In the genomic region with DNA sequence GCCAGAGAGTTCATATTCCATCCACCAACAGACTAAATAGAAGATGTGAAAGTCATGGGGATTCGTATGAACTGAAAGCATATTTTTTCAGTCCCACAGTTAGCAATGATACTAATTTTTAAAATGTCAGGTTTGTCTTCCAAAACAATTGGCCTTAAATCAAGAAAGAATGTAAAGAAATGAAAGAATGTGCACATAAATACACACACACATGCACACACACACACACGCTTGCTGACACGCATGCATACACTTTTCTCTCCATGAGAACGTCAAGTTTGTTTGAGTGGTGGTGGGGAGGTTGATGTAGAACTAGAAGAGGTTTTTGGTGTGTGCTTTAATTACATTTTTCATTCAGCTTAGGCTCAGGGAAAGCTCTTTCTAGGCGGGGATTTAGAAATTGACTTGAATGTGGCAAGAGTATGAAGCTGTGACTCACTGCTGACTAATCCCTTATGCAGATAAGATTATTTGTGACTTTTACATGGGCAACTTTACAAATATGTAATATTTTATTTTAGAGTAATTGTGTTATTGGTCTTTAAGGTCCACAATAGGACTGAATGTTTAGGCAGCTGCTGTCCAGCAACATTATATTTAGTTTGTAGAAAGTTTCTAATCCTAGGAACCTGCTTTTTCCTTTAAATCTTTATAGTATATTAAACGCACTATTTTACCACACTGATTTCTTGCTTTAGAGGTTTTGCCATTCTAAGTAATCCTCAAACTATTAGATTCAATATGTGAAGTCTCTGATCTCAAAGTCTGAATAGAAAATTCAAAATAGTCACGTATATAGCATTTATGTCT, we compare ENCODE assay signal across 11 cellular contexts. TPM values are rescaled to one million over a fixed set of nuclear protein-coding genes. Genes with fewer than 3 reads are reported as not detected.
DNase-seq lines count a peak whose midpoint lies in the region; ATAC-seq and TF ChIP-seq lines count a peak whose summit lies in the region.
"Had no signal": no experiment of that assay in that cellular context is flagged by ENCODE, and none has a peak within 500 bp of the region (broad histone marks: within the 10 kb centered on the region; RNA-seq: fewer than 3 reads in every experiment).

No MANE protein-coding gene starts in this region.

- no TSS peak for BruUV-seq in HCT116 (replicated peaks; lab: Mats Ljungman, UMichigan)

- H3K9ac ChIP-seq in HCT116 (ENCODE audit: low read length) = no peak overlapping the region
- H3K9ac ChIP-seq in adipocyte (ENCODE audit: low read length) = no peak overlapping the region

- H3K4me3 ChIP-seq in AG04450 (ENCODE audit: low read depth, low read length) (no peak overlapping the region), HCT116 (replicated peaks in 1 of 2; ENCODE audit: low read depth in 1 of 2, low read length in 2 of 2) (no peak overlapping the region), adipocyte (ENCODE audit: low read length) (peak overlapping the region; percentile 43), hepatocyte (no peak overlapping the region)

- no peaks in the 10 kb centered on the region for H3K9me2 ChIP-seq in HCT116 (ENCODE audit: insufficient read depth)
- H3K9me2 ChIP-seq in hepatocyte (replicated peaks; ENCODE audit: insufficient read depth) = no peaks in the 10 kb centered on the region

- intact Hi-C loops in HCT116 (cut with micrococcal nuclease) = no loop called here

- TF ChIP-seq RAD21 in HCT116 (IDR thresholded peaks at IDR 0.05; ENCODE audit: low read depth) = no peak

- POLR2A ChIA-PET in AG04450 (lab: Yijun Ruan, JAX) (no interaction called here), HCT116 (lab: Charles Lee) (no interaction called here)

- CTCF ChIA-PET in AG04450 (lab: Charles Lee) (interaction anchor here (1.6 kb wide), 2 partner anchors 152 to 161 kb away, joined by 3 to 6 read pairs; no protein-coding TSS in a partner anchor), HCT116 (lab: Charles Lee) (no interaction called here)

- H3K4me1 ChIP-seq in HCT116 (ENCODE audit: control insufficient read depth in 1 of 2, insufficient read depth in 2 of 2, low read length in 2 of 2) (peaks cover 2 to 11% of the 10 kb centered on the region in 2 experiments; a peak in 3 of 4 replicates), adipocyte (ENCODE audit: control insufficient read depth, insufficient read depth, low read length) (peaks cover 36% of the 10 kb centered on the region), hepatocyte (ENCODE audit: insufficient read depth) (peaks cover 19% of the 10 kb centered on the region)

- RAD21 ChIA-PET in HCT116 (lab: Charles Lee; ENCODE audit: low non-redundant PET in 1 of 2, low total read pairs in 2 of 2, uncharacterized antibody in 2 of 2, unreplicated experiment in 2 of 2) = no interaction called here

- H3K4me2 ChIP-seq in HCT116 (ENCODE audit: low read length) (peak overlapping the region; percentile 46; the same call in 1 of the 2 replicates), hepatocyte (no peak overlapping the region)

- H2AFZ ChIP-seq in HCT116 (ENCODE audit: low read depth, low read length, poor library complexity, severe bottlenecking) (no peak overlapping the region), hepatocyte (no peak overlapping the region)

- no peak for TF ChIP-seq CTCF in AG04450 (IDR thresholded peaks at IDR 0.05; ENCODE audit: low read depth, low read length)
- no peak for TF ChIP-seq CTCF in HCT116 (IDR thresholded peaks at IDR 0.05 in 2 of 3, conservative IDR thresholded peaks at IDR 0.05 in 1 of 3; ENCODE audit: borderline replicate concordance in 1 of 3, insufficient read depth in 1 of 3, low read depth in 2 of 3, low read length in 2 of 3)
- TF ChIP-seq CTCF in hepatocyte (IDR thresholded peaks at IDR 0.05; ENCODE audit: poor library complexity) = no peak
- TF ChIP-seq CTCF in GM13977 (IDR thresholded peaks at IDR 0.05; ENCODE audit: extremely low read depth, insufficient read depth, missing control alignments) = no peak

- H3K27me3 ChIP-seq in AG04450 (ENCODE audit: control insufficient read depth, insufficient read depth, low read length) (no peaks in the 10 kb centered on the region), HCT116 (ENCODE audit: insufficient read depth, low read length) (no peaks in the 10 kb centered on the region), adipocyte (replicated peaks; ENCODE audit: control insufficient read depth, insufficient read depth, low read length) (no peaks in the 10 kb centered on the region), hepatocyte (no peaks in the 10 kb centered on the region)

- no peaks in the 10 kb centered on the region for H3K9me3 ChIP-seq in AG04450 (ENCODE audit: control insufficient read depth, insufficient read depth, low read length)
- no peaks in the 10 kb centered on the region for H3K9me3 ChIP-seq in HCT116 (ENCODE audit: control insufficient read depth in 1 of 2, insufficient read depth in 1 of 2, low read depth in 1 of 2, low read length in 2 of 2)
- H3K9me3 ChIP-seq in adipocyte (ENCODE audit: control insufficient read depth, low read length) = no peaks in the 10 kb centered on the region
- H3K9me3 ChIP-seq in hepatocyte (ENCODE audit: low read depth) = no peaks in the 10 kb centered on the region

- no peak for TF ChIP-seq POLR2A in HCT116 (IDR thresholded peaks at IDR 0.05; ENCODE audit: borderline replicate concordance, extremely low read depth, insufficient read depth, insufficient read length)

- H3K79me2 ChIP-seq in HCT116 (ENCODE audit: insufficient read depth, low read length) (no peaks in the 10 kb centered on the region), hepatocyte (no peaks in the 10 kb centered on the region)

- H4K20me1 ChIP-seq in HCT116 (ENCODE audit: insufficient read depth) (no peaks in the 10 kb centered on the region), hepatocyte (ENCODE audit: insufficient read depth, poor library complexity, severe bottlenecking) (no peaks in the 10 kb centered on the region)

- 75% methylated on average over 7 of the region's 7 CpGs for WGBS in hepatocyte (ENCODE audit: low lambda C conversion rate, missing lambda C conversion rate)

- peak; percentile 61; the same call in 1 of the 2 replicates for ATAC-seq in HCT116

- DNase-seq in AG04450 (ENCODE audit: low read depth, low spot score) = peak; percentile 61
- peak; percentile 36 for DNase-seq in HCT116 (ENCODE audit: low read depth, low spot score)
- peak; percentile 93 for DNase-seq in adipocyte (ENCODE audit: low read depth)
- peak; percentile 59 for DNase-seq in hepatocyte (ENCODE audit: low spot score)
- no peak for DNase-seq in activated CD4-positive, alpha-beta T cell treated with anti-CD3 and anti-CD28 coated beads, Interleukin-2, amount 50 U/mL, for 4 hours
- no peak for DNase-seq in foreskin melanocyte
- DNase-seq in cerebellar nuclear complex (lab: John Stamatoyannopoulos, UW) = no peak
- DNase-seq in GM13977 (ENCODE audit: low spot score) = no peak
- DNase-seq: activated effector memory CD4-positive, alpha-beta T cell treated with Interleukin-2 at 50 U/mL for 16 hours; NCI-H1436 had no signal

- H3K27ac ChIP-seq in AG04450 (ENCODE audit: low read depth, low read length) (no peak overlapping the region), HCT116 (ENCODE audit: low read depth, low read length) (no peak overlapping the region), hepatocyte (no peak overlapping the region)

- in situ Hi-C loops in GM13977 (cut with MboI; ENCODE audit: low pct_unique_long_range_greater_than_20kb, low sequenced_read_pairs, unreplicated experiment) = no loop called here

- no peaks in the 10 kb centered on the region for H3K36me3 ChIP-seq in HCT116 (ENCODE audit: control insufficient read depth in 1 of 2, insufficient read depth in 2 of 2, low read length in 2 of 2)
- no peaks in the 10 kb centered on the region for H3K36me3 ChIP-seq in adipocyte (ENCODE audit: control insufficient read depth, insufficient read depth, low read length, severe bottlenecking)
- H3K36me3 ChIP-seq in hepatocyte (replicated peaks; ENCODE audit: insufficient read depth, low read depth) = no peaks in the 10 kb centered on the region

TF ChIP-seq in HCT116, 20 proteins besides CTCF, POLR2A, EP300 and RAD21:
- peak; percentile 71; the same call in 1 of the 2 replicates for TF ChIP-seq FOSL1 (IDR thresholded peaks at IDR 0.05; ENCODE audit: low read depth)
- TF ChIP-seq ZNF274 (IDR thresholded peaks at IDR 0.05; ENCODE audit: low read depth, low read length) = no peak
- TF ChIP-seq, protein P1, sequence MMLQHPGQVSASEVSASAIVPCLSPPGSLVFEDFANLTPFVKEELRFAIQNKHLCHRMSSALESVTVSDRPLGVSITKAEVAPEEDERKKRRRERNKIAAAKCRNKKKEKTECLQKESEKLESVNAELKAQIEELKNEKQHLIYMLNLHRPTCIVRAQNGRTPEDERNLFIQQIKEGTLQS (IDR thresholded peaks at IDR 0.05) = no peak
- TF ChIP-seq EZH2phosphoT487 (IDR thresholded peaks at IDR 0.05; ENCODE audit: borderline replicate concordance) = no peak
- TF ChIP-seq JUND (IDR thresholded peaks at IDR 0.05) = 0 out of 2 replicates have a peak, but pooled peaks have one; percentile 17
- peak; percentile 62 for TF ChIP-seq CEBPB (IDR thresholded peaks at IDR 0.05; ENCODE audit: low read depth)

RNA-seq across cellular contexts. Expression of a gene that starts 18.8 kb away (rescaled TPM):
- 2.3 and 2.4 TPM in 2 replicates for polyA plus RNA-seq in AG04450 (2011; rRNA removed)
- 1.2 and 3.0 TPM in 2 replicates for polyA minus RNA-seq in AG04450 (2011; rRNA and poly(A)+ RNA removed)
- total RNA-seq in HCT116 (2021; ENCODE audit: unreplicated experiment) = 0.25 TPM
- not detected in 2 replicates for polyA plus RNA-seq in HCT116 (2012)
- total RNA-seq in hepatocyte = 37.0 and 40.1 TPM in 2 replicates
- polyA plus RNA-seq in hepatocyte = 30.2 and 30.4 TPM in 2 replicates
- total RNA-seq: G401 had no signal

Comparison
In these comparisons a context has a peak if more than half of its experiments do, and no peak if none do; other contexts are left out.
1. DNase-seq: peak in AG04450 (single experiment), HCT116 (single experiment), adipocyte (single experiment) and hepatocyte (single experiment); none in activated CD4-positive, alpha-beta T cell treated with anti-CD3 and anti-CD28 coated beads, Interleukin-2, amount 50 U/mL, for 4 hours (0 of 2), foreskin melanocyte (single experiment), cerebellar nuclear complex (0 of 2) and GM13977 (single experiment).
2. RNA of a gene that starts 18.8 kb away (total RNA-seq): 37.0 to 40.1 TPM in hepatocyte; 0.25 TPM in HCT116 (single experiment); every median in the first group is over 10 times any median in the second.